Comparison of ENCODE assay signal across 10 cellular contexts in the genomic region with DNA sequence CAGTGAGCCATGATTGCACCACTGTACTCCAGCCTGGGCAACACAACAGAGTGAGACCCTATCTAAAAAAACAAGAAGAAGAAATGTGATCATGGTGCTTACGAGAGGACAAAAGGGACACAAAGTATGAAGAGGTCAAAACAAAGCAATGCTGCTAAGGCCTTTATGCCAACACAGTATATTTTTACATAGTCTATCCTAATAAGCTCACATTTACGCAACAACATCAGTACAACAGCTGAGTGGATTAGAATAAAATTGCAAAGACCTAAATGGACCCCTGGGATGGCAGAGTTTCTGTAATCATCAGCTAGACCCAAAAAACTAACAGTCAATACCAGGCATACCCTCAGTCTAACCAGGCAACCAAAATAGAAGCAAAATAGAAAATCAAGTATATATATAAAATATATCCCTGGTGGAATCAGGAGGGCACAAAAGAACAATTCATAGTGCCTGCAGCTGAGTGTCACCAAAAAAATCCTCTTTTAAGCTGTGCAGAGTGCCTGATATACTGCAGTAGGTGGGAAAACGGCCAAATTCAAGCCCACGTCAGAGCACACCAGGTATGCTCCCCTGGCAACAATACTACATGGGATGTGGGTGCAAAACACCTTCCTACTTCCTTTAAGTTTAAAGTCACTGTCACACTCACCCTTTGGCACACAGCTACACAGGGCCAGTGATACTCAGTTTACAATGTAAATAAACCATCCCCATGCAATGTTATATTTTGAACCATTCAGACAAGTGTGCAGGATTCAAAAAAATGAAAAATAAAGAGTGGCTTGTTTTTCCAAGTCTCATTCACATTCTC. TPM values are rescaled to one million over a fixed set of nuclear protein-coding genes. Genes with fewer than 3 reads are reported as not detected.
A peak's percentile ranks its signal among the peaks of the same experiment; 100 is the strongest.
DNase-seq lines count a peak whose midpoint lies in the region; ATAC-seq and TF ChIP-seq lines count a peak whose summit lies in the region.
"Had no signal": no experiment of that assay in that cellular context is flagged by ENCODE, and none has a peak within 500 bp of the region (broad histone marks: within the 10 kb centered on the region; RNA-seq: fewer than 3 reads in every experiment).

No MANE protein-coding gene starts in this region.

- DNase-seq in HFF-Myc (ENCODE audit: extremely low read depth, low read depth) (no peak), adipocyte (ENCODE audit: low read depth) (peak; percentile 62), lung (ENCODE audit: low spot score) (no peak), tibial nerve (ENCODE audit: low spot score in 2 of 2) (no peak), NCI-H526 treated with DMSO at 0.1 percent for 48 hours (lab: John Stamatoyannopoulos, UW) (no peak)
- DNase-seq in activated T-cell treated with anti-CD3 and anti-CD28 coated beads, Interleukin-2, amount 50 U/mL, for 48 hours: no peak
- DNase-seq: activated CD4-positive, alpha-beta T cell treated with anti-CD3 and anti-CD28 coated beads for 4 hours; stimulated activated CD4-positive, alpha-beta T cell treated with anti-CD3 and anti-CD28 coated beads, Interleukin-1b, Interleukin-23, amount 100 ng/mL, for 48 hours had no signal

- no peaks in the 10 kb centered on the region for H3K27me3 ChIP-seq in adipocyte (replicated peaks; ENCODE audit: control insufficient read depth, insufficient read depth, low read length)
- no peaks in the 10 kb centered on the region for H3K27me3 ChIP-seq in lung (ENCODE audit: control insufficient read depth, insufficient read depth)
- no peaks in the 10 kb centered on the region for H3K27me3 ChIP-seq in tibial nerve

- no peak for TF ChIP-seq EP300 in tibial nerve (IDR thresholded peaks at IDR 0.05)

- H3K9ac ChIP-seq in adipocyte (ENCODE audit: low read length): peak overlapping the region; percentile 55

- 80 to 88% methylated on average over 4 of the region's 4 CpGs for WGBS in lung, 2 donors
- WGBS in tibial nerve, 2 donors: 55 to 60% methylated on average over 4 of the region's 4 CpGs

- TF ChIP-seq POLR2A in tibial nerve (IDR thresholded peaks at IDR 0.05): no peak

- H3K27ac ChIP-seq in lung (ENCODE audit: low read depth in 1 of 2, low read length in 1 of 2): peak overlapping the region; percentile 47 to 50
- H3K27ac ChIP-seq in tibial nerve: peak overlapping the region in 3 of 4 donors; percentile 21 to 93 (median 87)

- H3K4me1 ChIP-seq in adipocyte (ENCODE audit: control insufficient read depth, insufficient read depth, low read length) (peaks cover 40% of the 10 kb centered on the region), lung (ENCODE audit: control insufficient read depth in 2 of 2, insufficient read depth in 2 of 2, low read length in 2 of 2) (peaks cover 9 to 15% of the 10 kb centered on the region in 2 donors), tibial nerve (peaks cover 0 to 66% (median 40%) of the 10 kb centered on the region in 4 donors)

- no peak for ATAC-seq in lung (ENCODE audit: insufficient read depth, low FRiP score)
- no peak for ATAC-seq in HG02610 (IDR thresholded peaks at IDR 0.05; ENCODE audit: unreplicated experiment)
- ATAC-seq: stimulated activated effector memory CD8-positive, alpha-beta T cell treated with anti-CD3 and anti-CD28 coated beads, Interleukin-12 subunit alpha, Interleukin-12 subunit beta, amount 100 ng/mL, for 72 hours had no signal

- H3K4me3 ChIP-seq in HFF-Myc (replicated peaks; ENCODE audit: low read depth, low read length) (peak overlapping the region; percentile 4; the same call in 1 of the 2 replicates), adipocyte (ENCODE audit: low read length) (no peak overlapping the region), lung (no peak overlapping the region), tibial nerve (no peak overlapping the region)

- H3K36me3 ChIP-seq in adipocyte (ENCODE audit: control insufficient read depth, insufficient read depth, low read length, severe bottlenecking) (no peaks in the 10 kb centered on the region), lung (ENCODE audit: control insufficient read depth in 2 of 2, insufficient read depth in 2 of 2, low read length in 2 of 2) (no peaks in the 10 kb centered on the region), tibial nerve (no peaks in the 10 kb centered on the region)

- TF ChIP-seq CTCF in HFF-Myc (IDR thresholded peaks at IDR 0.05; ENCODE audit: low read depth, low read length, missing control alignments) (no peak), lung (IDR thresholded peaks at IDR 0.05; ENCODE audit: control extremely low read depth, extremely low read depth) (no peak), tibial nerve (IDR thresholded peaks at IDR 0.05) (no peak)

- H3K9me3 ChIP-seq in adipocyte (ENCODE audit: control insufficient read depth, low read length) (no peaks in the 10 kb centered on the region), lung (ENCODE audit: control insufficient read depth in 2 of 2, insufficient read depth in 1 of 2, low read length in 1 of 2) (no peaks in the 10 kb centered on the region), tibial nerve (no peaks in the 10 kb centered on the region)

RNA-seq across cellular contexts. Expression of a gene that starts 57.8 kb away (rescaled TPM):
- total RNA-seq in lung (100 to 1,000 TPM in 1 of 2 donors, 10 to 100 TPM in 1; 63.3 to 195 TPM), tibial nerve (10 to 100 TPM; 50.2 to 75.6 (median 71.4) TPM)
- polyA plus RNA-seq in lung: 10 to 100 TPM; 16.5 to 23.4 TPM
